22 cellular contexts compared by ENCODE assay signal in genomic region chr6:75149696-75150095, GRCh38. TPM values are rescaled to one million over a fixed set of nuclear protein-coding genes. Genes with fewer than 3 reads are reported as not detected.
DNase-seq lines count a peak whose midpoint lies in the region; ATAC-seq, FAIRE-seq and TF ChIP-seq lines count a peak whose summit lies in the region.
"Had no signal": no experiment of that assay in that cellular context is flagged by ENCODE, and none has a peak within 500 bp of the region (broad histone marks: within the 10 kb centered on the region; RNA-seq: fewer than 3 reads in every experiment).

No MANE protein-coding gene starts in this region.

- CTCF ChIA-PET in IMR-90 (lab: Yijun Ruan, JAX): no interaction called here

- H3K4me1 Mint-ChIP-seq in stimulated activated effector memory CD8-positive, alpha-beta T cell treated with anti-CD3 and anti-CD28 coated beads, Interleukin-12 subunit alpha, Interleukin-12 subunit beta, amount 100 ng/mL, for 72 hours: no peaks in the 10 kb centered on the region

- H3K56ac ChIP-seq in IMR-90 (ENCODE audit: extremely low read depth, insufficient read depth, low read length): no peak overlapping the region

- H3K9me3 Mint-ChIP-seq in stimulated activated effector memory CD8-positive, alpha-beta T cell treated with anti-CD3 and anti-CD28 coated beads, Interleukin-12 subunit alpha, Interleukin-12 subunit beta, amount 100 ng/mL, for 72 hours: no peaks in the 10 kb centered on the region

- peaks cover 14% of the 10 kb centered on the region for H3K9me1 ChIP-seq in IMR-90 (ENCODE audit: insufficient read depth, low read length)

- H3K4me3 ChIP-seq in IMR-90 (ENCODE audit: insufficient read depth, low read depth, low read length): no peak overlapping the region
- H3K4me3 ChIP-seq: A549 had no signal

- no peak overlapping the region for H3K9ac ChIP-seq in IMR-90 (ENCODE audit: low read depth, low read length)
- H3K9ac ChIP-seq: KMS-11 had no signal

- H3K36me3 Mint-ChIP-seq in stimulated activated effector memory CD8-positive, alpha-beta T cell treated with anti-CD3 and anti-CD28 coated beads, Interleukin-12 subunit alpha, Interleukin-12 subunit beta, amount 100 ng/mL, for 72 hours: no peaks in the 10 kb centered on the region

- in situ Hi-C loops in IMR-90 (cut with MboI; ENCODE audit: low sequenced_read_pairs): no loop called here

- H2BK20ac ChIP-seq in IMR-90 (ENCODE audit: low read depth, low read length): no peak overlapping the region

- no peak overlapping the region for H3K23ac ChIP-seq in IMR-90 (ENCODE audit: low read depth, low read length)

- H3K27ac ChIP-seq in IMR-90 (ENCODE audit: insufficient read depth, low read length): no peak overlapping the region
- H3K27ac ChIP-seq: A549, HL-60, KMS-11 had no signal

- no peak for TF ChIP-seq CTCF in IMR-90 (conservative IDR thresholded peaks at IDR 0.05; ENCODE audit: low read depth, low read length)

- FAIRE-seq in endometrium (lab: Jason Lieb, UNC): peak; percentile 90
- no peak for FAIRE-seq in HTR-8/SVneo (lab: Jason Lieb, UNC)
- FAIRE-seq: A549, D721Med had no signal

- no peak overlapping the region for H2BK120ac ChIP-seq in IMR-90 (ENCODE audit: low read depth, low read length)

- no peak overlapping the region for H2BK15ac ChIP-seq in IMR-90 (ENCODE audit: low read depth, low read length)

- no peak overlapping the region for H3K4me3 Mint-ChIP-seq in stimulated activated effector memory CD8-positive, alpha-beta T cell treated with anti-CD3 and anti-CD28 coated beads, Interleukin-12 subunit alpha, Interleukin-12 subunit beta, amount 100 ng/mL, for 72 hours

- no peak overlapping the region for H2AK9ac ChIP-seq in IMR-90 (replicated peaks; ENCODE audit: low read depth, low read length, poor library complexity)

- no peak overlapping the region for H3K27ac Mint-ChIP-seq in stimulated activated effector memory CD8-positive, alpha-beta T cell treated with anti-CD3 and anti-CD28 coated beads, Interleukin-12 subunit alpha, Interleukin-12 subunit beta, amount 100 ng/mL, for 72 hours

- TF ChIP-seq RAD21 in IMR-90 (IDR thresholded peaks at IDR 0.05; ENCODE audit: low read length): no peak

- peak overlapping the region; percentile 24 for H2BK5ac ChIP-seq in IMR-90 (ENCODE audit: low read depth, low read length, poor library complexity, severe bottlenecking)

- dilution Hi-C loops in IMR-90 (cut with HindIII; ENCODE audit: low sequenced_read_pairs, unreplicated experiment): no loop called here

- peaks cover 59% of the 10 kb centered on the region for H3K36me3 ChIP-seq in IMR-90 (ENCODE audit: control insufficient read depth, insufficient read depth, low read length)
- H3K36me3 ChIP-seq: BE2C had no signal

- H3K9me3 ChIP-seq in IMR-90 (ENCODE audit: control insufficient read depth, insufficient read depth, low read length): no peaks in the 10 kb centered on the region
- H3K9me3 ChIP-seq: A549, BE2C had no signal

- no peak overlapping the region for H2AK5ac ChIP-seq in IMR-90 (ENCODE audit: low read depth, low read length)

- no peak overlapping the region for H4K8ac ChIP-seq in IMR-90 (ENCODE audit: low read depth in 2 of 2, low read length in 2 of 2)

- BruUV-seq in IMR-90 (replicated peaks; lab: Mats Ljungman, UMichigan): no TSS peak

- peaks cover 6% of the 10 kb centered on the region; the same call in 1 of the 2 replicates for H4K20me1 ChIP-seq in IMR-90 (ENCODE audit: insufficient read depth, low read length)

- H3K4me1 ChIP-seq in IMR-90 (ENCODE audit: control insufficient read depth, insufficient read depth, low read length): peaks cover 6% of the 10 kb centered on the region; the same call in 1 of the 2 replicates
- H3K4me1 ChIP-seq: A549, BE2C had no signal

- no peak overlapping the region for H3K18ac ChIP-seq in IMR-90 (ENCODE audit: low read depth, low read length)

- TF ChIP-seq POLR2A in IMR-90 (IDR thresholded peaks at IDR 0.05; ENCODE audit: low read depth, low read length): no peak

- no peak overlapping the region for H3K4me2 ChIP-seq in IMR-90 (ENCODE audit: low read depth, low read length)
- H3K4me2 ChIP-seq: A549, KMS-11 had no signal

- no peak for ATAC-seq in IMR-90 (ENCODE audit: low read depth)
- peak; percentile 65 for ATAC-seq in left ventricle myocardium superior
- ATAC-seq in stimulated activated effector memory CD8-positive, alpha-beta T cell treated with anti-CD3 and anti-CD28 coated beads, Interleukin-12 subunit alpha, Interleukin-12 subunit beta, amount 100 ng/mL, for 72 hours: no peak
- ATAC-seq: A549, HCT116 had no signal

- intact Hi-C loops in IMR-90 (cut with micrococcal nuclease): no loop called here
- intact Hi-C loops in left ventricle myocardium superior (cut with micrococcal nuclease): no loop called here

- peaks cover 16 to 63% of the 10 kb centered on the region in 2 experiments for H3K79me1 ChIP-seq in IMR-90 (ENCODE audit: low read depth in 1 of 2, low read length in 2 of 2)

- no peaks in the 10 kb centered on the region for H3K27me3 ChIP-seq in IMR-90 (ENCODE audit: control insufficient read depth, insufficient read depth, low read length)
- H3K27me3 ChIP-seq: BE2C had no signal

- POLR2A ChIA-PET in IMR-90 (lab: Charles Lee; ENCODE audit: unreplicated experiment): no interaction called here

- no peak overlapping the region for H2AFZ ChIP-seq in IMR-90 (replicated peaks; ENCODE audit: low read length, poor library complexity)

- H3K4ac ChIP-seq in IMR-90 (ENCODE audit: low read depth, low read length): no peak overlapping the region

- H4K91ac ChIP-seq in IMR-90 (ENCODE audit: insufficient read depth, low read depth, low read length): no peak overlapping the region

- DNase-seq in IMR-90 (no peak), left ventricle myocardium superior (no peak), pons (ENCODE audit: low spot score) (peak; percentile 9), anterior cingulate cortex (lab: John Stamatoyannopoulos, UW) (no peak), KG1 (lab: John Stamatoyannopoulos, UW) (no peak), HTR-8/SVneo (ENCODE audit: insufficient read length, low spot score) (no peak)
- no peak for DNase-seq in stimulated activated effector memory CD8-positive, alpha-beta T cell treated with anti-CD3 and anti-CD28 coated beads, Interleukin-12 subunit alpha, Interleukin-12 subunit beta, amount 100 ng/mL, for 72 hours (ENCODE audit: low spot score in 2 of 2)
- DNase-seq: BE2C, DMS53, GF-D8, GOT3, NCI-H1105, NCI-H2081, NCI-H2171 treated with DMSO at 0.1 percent for 48 hours, NCI-H526, SHP77 had no signal

- no peak overlapping the region for H3K14ac ChIP-seq in IMR-90 (replicated peaks; ENCODE audit: low read depth, low read length)

- H4K5ac ChIP-seq in IMR-90 (ENCODE audit: low read depth, low read length): no peak overlapping the region

TF ChIP-seq in IMR-90, 13 proteins besides CTCF, POLR2A, EP300 and RAD21:
- TF ChIP-seq MAZ (IDR thresholded peaks at IDR 0.05; ENCODE audit: borderline replicate concordance, low read depth, low read length) (no peak), RCOR1 (IDR thresholded peaks at IDR 0.05; ENCODE audit: insufficient replicate concordance, low read length) (no peak), RFX5 (IDR thresholded peaks at IDR 0.05; ENCODE audit: low read depth, low read length) (no peak)

RNA-seq across cellular contexts. Expression of gene COL12A1, which starts 56.2 kb away (rescaled TPM):
- total RNA-seq in IMR-90 (2012; rRNA removed) (452 and 502 TPM in 2 replicates), left ventricle myocardium superior (9.5 TPM)
- polyA plus RNA-seq in IMR-90 (2012; rRNA removed): 307 and 350 TPM in 2 replicates
- polyA plus RNA-seq in IMR-90 (2012; cell fraction: cytosol; rRNA removed): 147 and 190 TPM in 2 replicates
- 157 and 467 TPM in 2 replicates for polyA plus RNA-seq in IMR-90 (2012; cell fraction: nucleus; rRNA removed; ENCODE audit: low replicate concordance)

Comparison
In these comparisons a context has a peak if more than half of its experiments do, and no peak if none do; other contexts are left out.
1. RNA of gene COL12A1, which starts 56.2 kb away (total RNA-seq): 452 to 502 TPM in IMR-90; 9.5 TPM in left ventricle myocardium superior (single experiment); every median in the first group is over 10 times any median in the second.